Comparison of ENCODE assay signal across 8 cellular contexts in genomic region chr6:41787219-41787917, GRCh38. TPM values are rescaled to one million over a fixed set of nuclear protein-coding genes. Genes with fewer than 3 reads are reported as not detected.
DNase-seq lines count a peak whose midpoint lies in the region; ATAC-seq and TF ChIP-seq lines count a peak whose summit lies in the region.

TOMM6 (plus strand) TSS chr6:41787694; CDS start chr6:41787698, 4 bp downstream.

- no peaks in the 10 kb centered on the region for H3K9me2 ChIP-seq in SU-DHL-6 (replicated peaks; ENCODE audit: insufficient read depth, low read length)

- H3K4me3 Mint-ChIP-seq in type B pancreatic cell: peak within 1 kb of the TSS; percentile 96

- peak within 1 kb of the TSS; percentile 86 for H3K4me3 ChIP-seq in SU-DHL-6 (ENCODE audit: insufficient read depth, low read length, poor library complexity, severe bottlenecking)

- H3K27ac ChIP-seq in SU-DHL-6 (ENCODE audit: low read depth, low read length): peak within 1 kb of the TSS; percentile 83

- peak within 1 kb of the TSS; percentile 29 for H2AFZ ChIP-seq in SU-DHL-6 (ENCODE audit: low read depth, low read length, severe bottlenecking)

- H3K27me3 Mint-ChIP-seq in type B pancreatic cell: peaks cover 6% of the 10 kb centered on the region

- peak within 1 kb of the TSS; percentile 98 for H3K27ac Mint-ChIP-seq in type B pancreatic cell

- intact Hi-C loops in Right ventricle myocardium superior (cut with DNase I): loop anchor here (2.0 to 5.0 kb wide), 3 partner anchors 133 to 260 kb away; partner anchors contain the start of genes BYSL and MED20

- H3K9ac ChIP-seq in SU-DHL-6 (ENCODE audit: low read length): peak within 1 kb of the TSS; percentile 90

- peak; percentile 84 for DNase-seq in NCI-H128 (lab: John Stamatoyannopoulos, UW; ENCODE audit: unreplicated experiment)
- peak; percentile 91 for DNase-seq in activated naive CD8-positive, alpha-beta T cell treated with anti-CD3 and anti-CD28 coated beads, Interleukin-2, amount 50 U/mL, for 16 hours (ENCODE audit: low read depth, low spot score)
- peak; percentile 98 for DNase-seq in Right ventricle myocardium superior
- peak; percentile 89 for DNase-seq in pons (ENCODE audit: low spot score)
- peak; percentile 97 for DNase-seq in type B pancreatic cell (ENCODE audit: extremely low spot score, unreplicated experiment)

- H3K79me2 ChIP-seq in SU-DHL-6 (ENCODE audit: insufficient read depth, low read length): peaks cover 17% of the 10 kb centered on the region

- peaks cover 9% of the 10 kb centered on the region for H3K36me3 Mint-ChIP-seq in type B pancreatic cell

- H4K20me1 ChIP-seq in SU-DHL-6 (ENCODE audit: low read depth, low read length): no peaks in the 10 kb centered on the region

- H3K4me2 ChIP-seq in SU-DHL-6 (ENCODE audit: low read depth, low read length, poor library complexity, severe bottlenecking): peak within 1 kb of the TSS; percentile 77

- no peaks in the 10 kb centered on the region for H3K27me3 ChIP-seq in SU-DHL-6 (ENCODE audit: low read length)

- ATAC-seq in HG02759 (IDR thresholded peaks at IDR 0.05; ENCODE audit: unreplicated experiment) (peak; percentile 77), Right ventricle myocardium superior (ENCODE audit: poor library complexity) (peak; percentile 88)

- peaks cover 30% of the 10 kb centered on the region for H3F3A ChIP-seq in SU-DHL-6 (ENCODE audit: insufficient read depth)

- TF ChIP-seq CTCF in GM12873 (IDR thresholded peaks at IDR 0.05; ENCODE audit: insufficient read depth, low read depth, low read length, missing control alignments) (peak; percentile 85), SU-DHL-6 (IDR thresholded peaks at IDR 0.05; ENCODE audit: insufficient read depth, low read length, poor library complexity, severe bottlenecking) (peak; percentile 98), type B pancreatic cell (conservative IDR thresholded peaks at IDR 0.05) (peak; percentile 98)

- peaks cover 16% of the 10 kb centered on the region for H3K4me1 Mint-ChIP-seq in type B pancreatic cell (ENCODE audit: unreplicated experiment)

- peaks cover 24% of the 10 kb centered on the region for H3K36me3 ChIP-seq in SU-DHL-6 (ENCODE audit: low read length)

- H3K9me3 Mint-ChIP-seq in type B pancreatic cell: no peaks in the 10 kb centered on the region

- H3K9me3 ChIP-seq in SU-DHL-6 (ENCODE audit: insufficient read depth, low read length): no peaks in the 10 kb centered on the region

RNA-seq across cellular contexts. Expression of gene TOMM6, which starts in this region (rescaled TPM):
- total RNA-seq in Right ventricle myocardium superior: 218 TPM
- 193 and 203 TPM in 2 replicates for total RNA-seq in type B pancreatic cell (ENCODE audit: low replicate concordance)

Comparison
In these comparisons a context has a peak if more than half of its experiments do, and no peak if none do; other contexts are left out.
1. Peak in every context shown above with its lines: DNase-seq, ATAC-seq, H3K4me3 ChIP-seq and H3K27ac ChIP-seq.